21 cellular contexts compared by ENCODE assay signal in genomic region chr10:112282086-112282485, GRCh38. TPM values are rescaled to one million over a fixed set of nuclear protein-coding genes. Genes with fewer than 3 reads are reported as not detected.
A peak's percentile ranks its signal among the peaks of the same experiment; 100 is the strongest.
DNase-seq lines count a peak whose midpoint lies in the region; ATAC-seq, FAIRE-seq and TF ChIP-seq lines count a peak whose summit lies in the region.
"Had no signal": no experiment of that assay in that cellular context is flagged by ENCODE, and none has a peak within 500 bp of the region (broad histone marks: within the 10 kb centered on the region; RNA-seq: fewer than 3 reads in every experiment).

No MANE protein-coding gene starts in this region.

- intact Hi-C loops in uterus (cut with DNase I; ENCODE audit: low total_unique reads) = no loop called here

- H3K9ac ChIP-seq in neural progenitor cell = no peak overlapping the region

- H3K27me3 ChIP-seq in bronchial epithelial cell (ENCODE audit: control insufficient read depth, insufficient read depth, low read length) (no peaks in the 10 kb centered on the region), foreskin keratinocyte (no peaks in the 10 kb centered on the region), uterus (no peaks in the 10 kb centered on the region), neural progenitor cell (no peaks in the 10 kb centered on the region)
- H3K27me3 ChIP-seq: Peyer's patch had no signal

- H3K4me1 ChIP-seq in foreskin keratinocyte (no peaks in the 10 kb centered on the region), uterus (no peaks in the 10 kb centered on the region), neural progenitor cell (peaks cover 18% of the 10 kb centered on the region)
- H3K4me1 ChIP-seq: Peyer's patch had no signal

- no peaks in the 10 kb centered on the region for H3K36me3 ChIP-seq in bronchial epithelial cell (ENCODE audit: control insufficient read depth, insufficient read depth, low read length)
- H3K36me3 ChIP-seq in uterus = no peaks in the 10 kb centered on the region
- no peaks in the 10 kb centered on the region for H3K36me3 ChIP-seq in neural progenitor cell
- H3K36me3 ChIP-seq: Peyer's patch had no signal

- no peak overlapping the region for H3K27ac ChIP-seq in foreskin keratinocyte
- H3K27ac ChIP-seq in uterus = no peak overlapping the region
- no peak overlapping the region for H3K27ac ChIP-seq in neural progenitor cell
- H3K27ac ChIP-seq: Peyer's patch had no signal

- no peak overlapping the region for H3K4me3 ChIP-seq in bronchial epithelial cell (ENCODE audit: low read depth, low read length)
- no peak overlapping the region for H3K4me3 ChIP-seq in uterus
- no peak overlapping the region for H3K4me3 ChIP-seq in neural progenitor cell
- H3K4me3 ChIP-seq: GM12878, Peyer's patch had no signal

- no peaks in the 10 kb centered on the region for H4K20me1 ChIP-seq in neural progenitor cell (ENCODE audit: low read depth)

- no peak overlapping the region for H3K4me2 ChIP-seq in neural progenitor cell

- DNase-seq in HCEC 1CT = peak; percentile 88
- DNase-seq in NCI-H226 = peak; percentile 13
- DNase-seq in bronchial epithelial cell (ENCODE audit: low read depth) = peak; percentile 87
- peak; percentile 14 to 56 for DNase-seq in foreskin keratinocyte
- no peak for DNase-seq in uterus
- no peak for DNase-seq in neural progenitor cell (ENCODE audit: low spot score)
- DNase-seq: CD4-positive, CD25-positive, alpha-beta regulatory T cell; GOT3; NCI-H1048; NCI-H1436; NCI-H2029; NCI-H2227 treated with DMSO at 0.1 percent for 48 hours; NCI-H510A treated with DMSO at 0.1 percent for 48 hours; NCI-H774; Peyer's patch; Right ventricle myocardium superior had no signal

- H3F3A ChIP-seq in neural progenitor cell (ENCODE audit: low read depth) = no peaks in the 10 kb centered on the region

- H3K27ac Mint-ChIP-seq in neural progenitor cell = no peak overlapping the region
- H3K27ac Mint-ChIP-seq: CD4-positive, CD25-positive, alpha-beta regulatory T cell; IgD-negative memory B cell had no signal

- peaks cover 17% of the 10 kb centered on the region for H3K4me1 Mint-ChIP-seq in neural progenitor cell
- H3K4me1 Mint-ChIP-seq: CD4-positive, CD25-positive, alpha-beta regulatory T cell; IgD-negative memory B cell had no signal

- H3K27me3 Mint-ChIP-seq in neural progenitor cell (ENCODE audit: insufficient read depth, low read depth) = peaks cover 5% of the 10 kb centered on the region

- FAIRE-seq in bronchial epithelial cell (lab: Jason Lieb, UNC) = no peak
- FAIRE-seq: GM12878 had no signal

- TF ChIP-seq CTCF in bronchial epithelial cell (IDR thresholded peaks at IDR 0.05; ENCODE audit: insufficient read depth, low read length, severe bottlenecking) = no peak
- no peak for TF ChIP-seq CTCF in foreskin keratinocyte (conservative IDR thresholded peaks at IDR 0.05)
- no peak for TF ChIP-seq CTCF in uterus (IDR thresholded peaks at IDR 0.05)
- no peak for TF ChIP-seq CTCF in neural progenitor cell (IDR thresholded peaks at IDR 0.05)

- H3K9me3 ChIP-seq in uterus = no peaks in the 10 kb centered on the region
- no peaks in the 10 kb centered on the region for H3K9me3 ChIP-seq in neural progenitor cell (ENCODE audit: low read depth)
- H3K9me3 ChIP-seq: Peyer's patch had no signal

- H2AFZ ChIP-seq in neural progenitor cell (replicated peaks) = no peak overlapping the region

- no peaks in the 10 kb centered on the region for H3K79me2 ChIP-seq in neural progenitor cell (ENCODE audit: low read depth)

- no peaks in the 10 kb centered on the region for H3K36me3 Mint-ChIP-seq in neural progenitor cell
- H3K36me3 Mint-ChIP-seq: CD4-positive, CD25-positive, alpha-beta regulatory T cell; IgD-negative memory B cell had no signal

- no peak for TF ChIP-seq POLR2A in uterus (IDR thresholded peaks at IDR 0.05)

- no peak overlapping the region for H3K4me3 Mint-ChIP-seq in neural progenitor cell
- H3K4me3 Mint-ChIP-seq: CD4-positive, CD25-positive, alpha-beta regulatory T cell; IgD-negative memory B cell had no signal

- H3K9me3 Mint-ChIP-seq in neural progenitor cell = no peaks in the 10 kb centered on the region

- ATAC-seq in foreskin keratinocyte = peak; percentile 93
- no peak for ATAC-seq in GM18520 (IDR thresholded peaks at IDR 0.05; ENCODE audit: unreplicated experiment)
- ATAC-seq in GM21515 (IDR thresholded peaks at IDR 0.05; ENCODE audit: unreplicated experiment) = no peak
- ATAC-seq: GM12878, HCT116 had no signal

RNA-seq across cellular contexts. Expression of gene TECTB, which starts 1.1 kb away (rescaled TPM):
- not detected in 2 replicates for total RNA-seq in bronchial epithelial cell
- not detected in 2 replicates for total RNA-seq in foreskin keratinocyte
- not detected in 2 replicates for polyA plus RNA-seq in foreskin keratinocyte
- not detected for total RNA-seq in uterus
- not detected in 2 replicates for total RNA-seq in neural progenitor cell (ENCODE audit: low replicate concordance)
- total RNA-seq: CD4-positive, CD25-positive, alpha-beta regulatory T cell; GM12878; Peyer's patch; Right ventricle myocardium superior had no signal
- polyA plus RNA-seq: CD4-positive, CD25-positive, alpha-beta regulatory T cell; GM12878; IgD-negative memory B cell had no signal

Comparison
In these comparisons a context has a peak if more than half of its experiments do, and no peak if none do; other contexts are left out.
1. DNase-seq: peak in HCEC 1CT (single experiment), NCI-H226 (single experiment), bronchial epithelial cell (single experiment) and foreskin keratinocyte (2 of 2); none in uterus (0 of 2) and neural progenitor cell (single experiment).